1 cellular context compared by ENCODE assay signal in genomic region chr17:28728364-28729200, GRCh38.
A peak's percentile ranks its signal among the peaks of the same experiment; 100 is the strongest.
TF ChIP-seq lines count a peak whose summit lies in the region.

Gene NEK8 (plus strand): TSS chr17:28728788. CDS start chr17:28728814, 26 bp downstream.

TF ChIP-seq in HepG2, 621 proteins besides CTCF, POLR2A, EP300 and RAD21 (continued from another document and continues in another):
- TF ChIP-seq ZNF292 (CRISPR knock-in tag; IDR thresholded peaks at IDR 0.05; ENCODE audit: borderline replicate concordance, low read depth) (no peak), ARNT2 (CRISPR knock-in tag; IDR thresholded peaks at IDR 0.05; ENCODE audit: low read depth) (no peak), NFATC3 (CRISPR knock-in tag; IDR thresholded peaks at IDR 0.05) (no peak), ZNF260 (CRISPR knock-in tag; IDR thresholded peaks at IDR 0.05; ENCODE audit: borderline replicate concordance, low read depth) (no peak), THAP11 (CRISPR knock-in tag; IDR thresholded peaks at IDR 0.05) (peak; percentile 69), ZC3H4 (CRISPR knock-in tag; IDR thresholded peaks at IDR 0.05; ENCODE audit: borderline replicate concordance) (no peak), ZBTB8A (CRISPR knock-in tag; IDR thresholded peaks at IDR 0.05; ENCODE audit: borderline replicate concordance, low read depth) (no peak), SKI (IDR thresholded peaks at IDR 0.05; ENCODE audit: partially characterized antibody) (no peak), ZNF224 (CRISPR knock-in tag; IDR thresholded peaks at IDR 0.05) (no peak; the same call in 1 of the 2 replicates), KIAA2018 (CRISPR knock-in tag; IDR thresholded peaks at IDR 0.05; ENCODE audit: borderline replicate concordance) (no peak), ZNF777 (CRISPR knock-in tag; IDR thresholded peaks at IDR 0.05) (no peak), ZNF235 (CRISPR knock-in tag; IDR thresholded peaks at IDR 0.05; ENCODE audit: borderline replicate concordance) (no peak; the same call in 1 of the 2 replicates), ZMYM4 (CRISPR knock-in tag; IDR thresholded peaks at IDR 0.05) (no peak), ZNF451 (CRISPR knock-in tag; IDR thresholded peaks at IDR 0.05) (no peak), SIX4 (CRISPR knock-in tag; IDR thresholded peaks at IDR 0.05) (no peak), ZBTB43 (CRISPR knock-in tag; conservative IDR thresholded peaks at IDR 0.05) (no peak; the same call in 1 of the 2 replicates), ZNF17 (CRISPR knock-in tag; IDR thresholded peaks at IDR 0.05) (no peak), BORCS8-MEF2B (CRISPR knock-in tag; IDR thresholded peaks at IDR 0.05) (no peak; the same call in 1 of the 2 replicates), ZNF234 (CRISPR knock-in tag; conservative IDR thresholded peaks at IDR 0.05) (no peak), ZNF3 (CRISPR knock-in tag; IDR thresholded peaks at IDR 0.05) (no peak), ZNF549 (CRISPR knock-in tag; IDR thresholded peaks at IDR 0.05) (no peak), MZF1 (CRISPR knock-in tag; IDR thresholded peaks at IDR 0.05; ENCODE audit: borderline replicate concordance) (0 out of 2 replicates have a peak, but pooled peaks have one; percentile 78), FOXO1 (CRISPR knock-in tag; IDR thresholded peaks at IDR 0.05) (no peak), SYNCRIP (IDR thresholded peaks at IDR 0.05; ENCODE audit: insufficient read depth, low read depth, low read length) (no peak), THYN1 (CRISPR knock-in tag; IDR thresholded peaks at IDR 0.05; ENCODE audit: borderline replicate concordance, low read depth) (no peak), SRSF9 (IDR thresholded peaks at IDR 0.05; ENCODE audit: borderline replicate concordance, insufficient read depth, low read depth, low read length, poor library complexity, severe bottlenecking) (no peak), ZNF350 (CRISPR knock-in tag; IDR thresholded peaks at IDR 0.05; ENCODE audit: borderline replicate concordance, low read depth) (no peak; the same call in 1 of the 2 replicates), HES4 (CRISPR knock-in tag; IDR thresholded peaks at IDR 0.05; ENCODE audit: borderline replicate concordance) (peak; percentile 79; the same call in 1 of the 2 replicates), SMC3 (IDR thresholded peaks at IDR 0.05; ENCODE audit: low read length) (no peak; the same call in 1 of the 2 replicates), ZNF878 (CRISPR knock-in tag; IDR thresholded peaks at IDR 0.05) (no peak), FUBP1 (CRISPR knock-in tag; IDR thresholded peaks at IDR 0.05; ENCODE audit: borderline replicate concordance) (no peak)
- TF ChIP-seq, protein P1, sequence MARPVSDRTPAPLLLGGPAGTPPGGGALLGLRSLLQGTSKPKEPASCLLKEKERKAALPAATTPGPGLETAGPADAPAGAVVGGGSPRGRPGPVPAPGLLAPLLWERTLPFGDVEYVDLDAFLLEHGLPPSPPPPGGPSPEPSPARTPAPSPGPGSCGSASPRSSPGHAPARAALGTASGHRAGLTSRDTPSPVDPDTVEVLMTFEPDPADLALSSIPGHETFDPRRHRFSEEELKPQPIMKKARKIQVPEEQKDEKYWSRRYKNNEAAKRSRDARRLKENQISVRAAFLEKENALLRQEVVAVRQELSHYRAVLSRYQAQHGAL (CRISPR knock-in tag; IDR thresholded peaks at IDR 0.05; ENCODE audit: not compliant biosample characterization) = peak; percentile 8
- TF ChIP-seq, protein P2, sequence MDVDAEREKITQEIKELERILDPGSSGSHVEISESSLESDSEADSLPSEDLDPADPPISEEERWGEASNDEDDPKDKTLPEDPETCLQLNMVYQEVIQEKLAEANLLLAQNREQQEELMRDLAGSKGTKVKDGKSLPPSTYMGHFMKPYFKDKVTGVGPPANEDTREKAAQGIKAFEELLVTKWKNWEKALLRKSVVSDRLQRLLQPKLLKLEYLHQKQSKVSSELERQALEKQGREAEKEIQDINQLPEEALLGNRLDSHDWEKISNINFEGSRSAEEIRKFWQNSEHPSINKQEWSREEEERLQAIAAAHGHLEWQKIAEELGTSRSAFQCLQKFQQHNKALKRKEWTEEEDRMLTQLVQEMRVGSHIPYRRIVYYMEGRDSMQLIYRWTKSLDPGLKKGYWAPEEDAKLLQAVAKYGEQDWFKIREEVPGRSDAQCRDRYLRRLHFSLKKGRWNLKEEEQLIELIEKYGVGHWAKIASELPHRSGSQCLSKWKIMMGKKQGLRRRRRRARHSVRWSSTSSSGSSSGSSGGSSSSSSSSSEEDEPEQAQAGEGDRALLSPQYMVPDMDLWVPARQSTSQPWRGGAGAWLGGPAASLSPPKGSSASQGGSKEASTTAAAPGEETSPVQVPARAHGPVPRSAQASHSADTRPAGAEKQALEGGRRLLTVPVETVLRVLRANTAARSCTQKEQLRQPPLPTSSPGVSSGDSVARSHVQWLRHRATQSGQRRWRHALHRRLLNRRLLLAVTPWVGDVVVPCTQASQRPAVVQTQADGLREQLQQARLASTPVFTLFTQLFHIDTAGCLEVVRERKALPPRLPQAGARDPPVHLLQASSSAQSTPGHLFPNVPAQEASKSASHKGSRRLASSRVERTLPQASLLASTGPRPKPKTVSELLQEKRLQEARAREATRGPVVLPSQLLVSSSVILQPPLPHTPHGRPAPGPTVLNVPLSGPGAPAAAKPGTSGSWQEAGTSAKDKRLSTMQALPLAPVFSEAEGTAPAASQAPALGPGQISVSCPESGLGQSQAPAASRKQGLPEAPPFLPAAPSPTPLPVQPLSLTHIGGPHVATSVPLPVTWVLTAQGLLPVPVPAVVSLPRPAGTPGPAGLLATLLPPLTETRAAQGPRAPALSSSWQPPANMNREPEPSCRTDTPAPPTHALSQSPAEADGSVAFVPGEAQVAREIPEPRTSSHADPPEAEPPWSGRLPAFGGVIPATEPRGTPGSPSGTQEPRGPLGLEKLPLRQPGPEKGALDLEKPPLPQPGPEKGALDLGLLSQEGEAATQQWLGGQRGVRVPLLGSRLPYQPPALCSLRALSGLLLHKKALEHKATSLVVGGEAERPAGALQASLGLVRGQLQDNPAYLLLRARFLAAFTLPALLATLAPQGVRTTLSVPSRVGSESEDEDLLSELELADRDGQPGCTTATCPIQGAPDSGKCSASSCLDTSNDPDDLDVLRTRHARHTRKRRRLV (CRISPR knock-in tag; IDR thresholded peaks at IDR 0.05) = no peak
- TF ChIP-seq, protein P3, sequence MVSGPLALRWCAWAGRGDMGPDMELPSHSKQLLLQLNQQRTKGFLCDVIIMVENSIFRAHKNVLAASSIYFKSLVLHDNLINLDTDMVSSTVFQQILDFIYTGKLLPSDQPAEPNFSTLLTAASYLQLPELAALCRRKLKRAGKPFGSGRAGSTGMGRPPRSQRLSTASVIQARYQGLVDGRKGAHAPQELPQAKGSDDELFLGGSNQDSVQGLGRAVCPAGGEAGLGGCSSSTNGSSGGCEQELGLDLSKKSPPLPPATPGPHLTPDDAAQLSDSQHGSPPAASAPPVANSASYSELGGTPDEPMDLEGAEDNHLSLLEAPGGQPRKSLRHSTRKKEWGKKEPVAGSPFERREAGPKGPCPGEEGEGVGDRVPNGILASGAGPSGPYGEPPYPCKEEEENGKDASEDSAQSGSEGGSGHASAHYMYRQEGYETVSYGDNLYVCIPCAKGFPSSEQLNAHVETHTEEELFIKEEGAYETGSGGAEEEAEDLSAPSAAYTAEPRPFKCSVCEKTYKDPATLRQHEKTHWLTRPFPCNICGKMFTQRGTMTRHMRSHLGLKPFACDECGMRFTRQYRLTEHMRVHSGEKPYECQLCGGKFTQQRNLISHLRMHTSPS (CRISPR knock-in tag; IDR thresholded peaks at IDR 0.05; ENCODE audit: low read depth) = no peak
- TF ChIP-seq, protein P4, sequence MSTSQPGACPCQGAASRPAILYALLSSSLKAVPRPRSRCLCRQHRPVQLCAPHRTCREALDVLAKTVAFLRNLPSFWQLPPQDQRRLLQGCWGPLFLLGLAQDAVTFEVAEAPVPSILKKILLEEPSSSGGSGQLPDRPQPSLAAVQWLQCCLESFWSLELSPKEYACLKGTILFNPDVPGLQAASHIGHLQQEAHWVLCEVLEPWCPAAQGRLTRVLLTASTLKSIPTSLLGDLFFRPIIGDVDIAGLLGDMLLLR (CRISPR knock-in tag; IDR thresholded peaks at IDR 0.05) = peak; percentile 34; the same call in 1 of the 2 replicates
- TF ChIP-seq, protein P5, sequence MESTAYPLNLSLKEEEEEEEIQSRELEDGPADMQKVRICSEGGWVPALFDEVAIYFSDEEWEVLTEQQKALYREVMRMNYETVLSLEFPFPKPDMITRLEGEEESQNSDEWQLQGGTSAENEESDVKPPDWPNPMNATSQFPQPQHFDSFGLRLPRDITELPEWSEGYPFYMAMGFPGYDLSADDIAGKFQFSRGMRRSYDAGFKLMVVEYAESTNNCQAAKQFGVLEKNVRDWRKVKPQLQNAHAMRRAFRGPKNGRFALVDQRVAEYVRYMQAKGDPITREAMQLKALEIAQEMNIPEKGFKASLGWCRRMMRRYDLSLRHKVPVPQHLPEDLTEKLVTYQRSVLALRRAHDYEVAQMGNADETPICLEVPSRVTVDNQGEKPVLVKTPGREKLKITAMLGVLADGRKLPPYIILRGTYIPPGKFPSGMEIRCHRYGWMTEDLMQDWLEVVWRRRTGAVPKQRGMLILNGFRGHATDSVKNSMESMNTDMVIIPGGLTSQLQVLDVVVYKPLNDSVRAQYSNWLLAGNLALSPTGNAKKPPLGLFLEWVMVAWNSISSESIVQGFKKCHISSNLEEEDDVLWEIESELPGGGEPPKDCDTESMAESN (CRISPR knock-in tag; conservative IDR thresholded peaks at IDR 0.05) = no peak
